8 cellular contexts compared by ENCODE assay signal in the genomic region with DNA sequence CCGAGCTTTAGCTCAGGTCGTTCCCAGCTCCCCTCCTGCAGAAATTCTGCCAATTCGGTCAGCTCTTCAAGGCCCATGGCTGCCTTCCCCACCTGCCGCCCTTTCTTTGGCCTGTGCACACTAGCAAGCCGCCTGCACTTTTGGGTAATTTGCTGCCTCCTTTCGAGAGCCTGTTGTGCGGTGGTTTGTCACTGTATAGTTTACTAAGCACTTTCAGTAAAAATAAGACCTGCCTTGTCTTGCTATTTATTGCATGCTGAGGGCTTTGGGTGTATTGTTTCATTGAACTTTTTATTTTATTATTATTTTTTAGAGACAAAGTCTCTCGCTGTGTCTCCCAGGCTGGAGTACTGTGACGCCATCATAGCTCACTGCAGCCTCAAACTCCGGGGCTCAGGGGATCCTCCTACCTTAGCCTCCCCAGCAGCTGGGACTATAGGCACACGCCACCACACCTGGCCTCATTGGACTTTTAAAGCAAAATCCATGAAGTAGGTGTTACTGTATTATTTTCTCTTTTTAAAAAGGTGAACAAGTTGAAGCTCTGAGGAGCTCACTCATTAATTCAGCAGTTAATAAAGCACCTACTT. TPM values are rescaled to one million over a fixed set of nuclear protein-coding genes. Genes with fewer than 3 reads are reported as not detected.
A peak's percentile ranks its signal among the peaks of the same experiment; 100 is the strongest.
DNase-seq lines count a peak whose midpoint lies in the region; ATAC-seq and TF ChIP-seq lines count a peak whose summit lies in the region.

No MANE protein-coding gene starts in this region.

- no peak for ATAC-seq in stimulated activated naive CD8-positive, alpha-beta T cell treated with anti-CD3 and anti-CD28 coated beads, Interleukin-15, Interleukin-2, amounts not matched to agents 100 U/mL and 50 U/mL, for 24 hours
- ATAC-seq in GM19023 (IDR thresholded peaks at IDR 0.05; ENCODE audit: unreplicated experiment) (no peak), HG03432 (IDR thresholded peaks at IDR 0.05; ENCODE audit: unreplicated experiment) (no peak)

- TF ChIP-seq CTCF in brain (conservative IDR thresholded peaks at IDR 0.05) (no peak), nephron (IDR thresholded peaks at IDR 0.05; ENCODE audit: unreplicated experiment in 3 of 3) (no peak)

- no peak for DNase-seq in stimulated activated naive CD8-positive, alpha-beta T cell treated with anti-CD3 and anti-CD28 coated beads, Interleukin-15, Interleukin-2, amounts not matched to agents 100 U/mL and 50 U/mL, for 24 hours
- DNase-seq in AG08395 (ENCODE audit: low spot score) (no peak), NCI-H1930 (lab: John Stamatoyannopoulos, UW) (no peak)

- H3K9me3 Mint-ChIP-seq in stimulated activated naive CD8-positive, alpha-beta T cell treated with anti-CD3 and anti-CD28 coated beads, Interleukin-15, Interleukin-2, amounts not matched to agents 100 ng/mL and 50 ng/mL, for 24 hours: no peaks in the 10 kb centered on the region
- no peaks in the 10 kb centered on the region for H3K9me3 Mint-ChIP-seq in brain
- no peaks in the 10 kb centered on the region for H3K9me3 Mint-ChIP-seq in nephron

- H3K4me3 Mint-ChIP-seq in stimulated activated naive CD8-positive, alpha-beta T cell treated with anti-CD3 and anti-CD28 coated beads, Interleukin-15, Interleukin-2, amounts not matched to agents 100 ng/mL and 50 ng/mL, for 24 hours: peak overlapping the region; percentile 76
- H3K4me3 Mint-ChIP-seq in brain (peak overlapping the region; percentile 84 to 89 (median 85)), nephron (peak overlapping the region; percentile 83 to 85 (median 85))

- no peaks in the 10 kb centered on the region for H3K36me3 Mint-ChIP-seq in stimulated activated naive CD8-positive, alpha-beta T cell treated with anti-CD3 and anti-CD28 coated beads, Interleukin-15, Interleukin-2, amounts not matched to agents 100 ng/mL and 50 ng/mL, for 24 hours (ENCODE audit: low read depth)
- H3K36me3 Mint-ChIP-seq in brain: no peaks in the 10 kb centered on the region
- H3K36me3 Mint-ChIP-seq in nephron (ENCODE audit: low read depth): peaks cover 3% of the 10 kb centered on the region

- H3K4me1 Mint-ChIP-seq in stimulated activated naive CD8-positive, alpha-beta T cell treated with anti-CD3 and anti-CD28 coated beads, Interleukin-15, Interleukin-2, amounts not matched to agents 100 ng/mL and 50 ng/mL, for 24 hours (ENCODE audit: low read depth): peaks cover 14% of the 10 kb centered on the region
- H3K4me1 Mint-ChIP-seq in brain: peaks cover 85% of the 10 kb centered on the region
- H3K4me1 Mint-ChIP-seq in nephron: peaks cover 65% of the 10 kb centered on the region

- peak overlapping the region; percentile 38 for H3K27ac Mint-ChIP-seq in stimulated activated naive CD8-positive, alpha-beta T cell treated with anti-CD3 and anti-CD28 coated beads, Interleukin-15, Interleukin-2, amounts not matched to agents 100 ng/mL and 50 ng/mL, for 24 hours
- peak overlapping the region; percentile 81 to 99 (median 96) for H3K27ac Mint-ChIP-seq in brain
- H3K27ac Mint-ChIP-seq in nephron: peak overlapping the region; percentile 98 to 99 (median 98)

- H3K27me3 Mint-ChIP-seq in stimulated activated naive CD8-positive, alpha-beta T cell treated with anti-CD3 and anti-CD28 coated beads, Interleukin-15, Interleukin-2, amounts not matched to agents 100 ng/mL and 50 ng/mL, for 24 hours: peaks cover 10% of the 10 kb centered on the region
- H3K27me3 Mint-ChIP-seq in brain: peaks cover 5% of the 10 kb centered on the region
- H3K27me3 Mint-ChIP-seq in nephron (ENCODE audit: low read depth): no peaks in the 10 kb centered on the region

RNA-seq across cellular contexts. Expression of a gene that starts 1.1 kb away (rescaled TPM):
- polyA plus RNA-seq in brain (ENCODE audit: insufficient read depth, low read depth, low replicate concordance): 42.1 TPM

RNA-seq across cellular contexts. Expression of a gene that starts 39.0 kb away (rescaled TPM):
- 64.8 TPM for polyA plus RNA-seq in brain (ENCODE audit: insufficient read depth, low read depth, low replicate concordance)

Comparison
In these comparisons a context has a peak if more than half of its experiments do, and no peak if none do; other contexts are left out.
1. H3K27ac Mint-ChIP-seq: peak in every context shown above with its lines; median percentile 98 in nephron; 96 in brain; 38 in stimulated activated naive CD8-positive, alpha-beta T cell treated with anti-CD3 and anti-CD28 coated beads, Interleukin-15, Interleukin-2, amounts not matched to agents 100 ng/mL and 50 ng/mL, for 24 hours.